1 cellular context compared by ENCODE assay signal in genomic region chr13:80923907-80924306, GRCh38.
TF ChIP-seq lines count a peak whose summit lies in the region.

No MANE protein-coding gene starts in this region.

TF ChIP-seq in HCT116, 20 proteins besides CTCF, POLR2A, EP300 and RAD21 (continued from another document):
- TF ChIP-seq ZBTB33 (IDR thresholded peaks at IDR 0.05; ENCODE audit: extremely low read depth, insufficient replicate concordance, low read length), result no peak
- no peak for TF ChIP-seq TCF7L2 (IDR thresholded peaks at IDR 0.05; ENCODE audit: borderline replicate concordance, extremely low read depth, insufficient read depth, insufficient read length)
- TF ChIP-seq EGR1 (IDR thresholded peaks at IDR 0.05; ENCODE audit: low read depth), result no peak
- no peak for TF ChIP-seq CBX3 (IDR thresholded peaks at IDR 0.05; ENCODE audit: low read depth)
